Comparison of ENCODE assay signal across 8 cellular contexts in genomic region chr1:44417351-44418021, GRCh38. TPM values are rescaled to one million over a fixed set of nuclear protein-coding genes. Genes with fewer than 3 reads are reported as not detected.
DNase-seq lines count a peak whose midpoint lies in the region; ATAC-seq and TF ChIP-seq lines count a peak whose summit lies in the region.

No MANE protein-coding gene starts in this region.

- TF ChIP-seq CTCF in coronary artery (IDR thresholded peaks at IDR 0.05) (no peak), upper lobe of left lung (IDR thresholded peaks at IDR 0.05) (no peak), RWPE1 (conservative IDR thresholded peaks at IDR 0.05; ENCODE audit: low read depth) (no peak)

- H2BK12ac ChIP-seq in mesenchymal stem cell (ENCODE audit: low read length in 2 of 2) = no peak overlapping the region

- no peak overlapping the region for H2AFZ ChIP-seq in mesenchymal stem cell (ENCODE audit: low read depth, low read length)

- H3K27ac ChIP-seq in coronary artery (no peak overlapping the region), mesenchymal stem cell (ENCODE audit: low read length, poor library complexity, severe bottlenecking) (no peak overlapping the region), upper lobe of left lung (no peak overlapping the region), RWPE1 (no peak overlapping the region)

- DNase-seq in DMS79 (lab: John Stamatoyannopoulos, UW) (peak; percentile 27), NCI-H2029 treated with DMSO at 0.1 percent for 48 hours (lab: John Stamatoyannopoulos, UW) (peak; percentile 85), coronary artery (ENCODE audit: low spot score) (no peak), mesenchymal stem cell (peak; percentile 22), upper lobe of left lung (peak; percentile 32 to 90), RWPE1 (ENCODE audit: low spot score) (no peak), NCI-H2196 treated with DMSO at 0.1 percent for 48 hours (lab: John Stamatoyannopoulos, UW; ENCODE audit: unreplicated experiment) (no peak)

- CTCF ChIA-PET in RWPE1 (lab: Yijun Ruan, JAX) = no interaction called here

- H2BK120ac ChIP-seq in mesenchymal stem cell (ENCODE audit: low read depth, low read length) = no peak overlapping the region

- no peak for TF ChIP-seq EP300 in upper lobe of left lung (IDR thresholded peaks at IDR 0.05)

- H3K4me2 ChIP-seq in mesenchymal stem cell (ENCODE audit: low read length, poor library complexity, severe bottlenecking) = peak overlapping the region; percentile 70

- H4K8ac ChIP-seq in mesenchymal stem cell (ENCODE audit: low read length) = no peak overlapping the region

- H2BK15ac ChIP-seq in mesenchymal stem cell (ENCODE audit: low read depth, poor library complexity, severe bottlenecking) = no peak overlapping the region

- H3K27me3 ChIP-seq in mesenchymal stem cell (ENCODE audit: control insufficient read depth in 1 of 2, insufficient read depth in 1 of 2, low read length in 2 of 2) (peaks cover 93 to 96% of the 10 kb centered on the region in 2 experiments), upper lobe of left lung (peaks cover 0 to 30% (median 12%) of the 10 kb centered on the region in 4 donors)

- ATAC-seq in upper lobe of left lung (ENCODE audit: low FRiP score in 2 of 2) (peak; percentile 49 to 86), GM19324 (IDR thresholded peaks at IDR 0.05; ENCODE audit: low FRiP score, unreplicated experiment) (no peak)

- no peaks in the 10 kb centered on the region for H3K79me1 ChIP-seq in mesenchymal stem cell (replicated peaks; ENCODE audit: low read length, poor library complexity, severe bottlenecking)

- H3K9me3 ChIP-seq in mesenchymal stem cell (ENCODE audit: control insufficient read depth, low read length) (peaks cover 6% of the 10 kb centered on the region), upper lobe of left lung (no peaks in the 10 kb centered on the region)

- H3K4me1 ChIP-seq in mesenchymal stem cell (ENCODE audit: control insufficient read depth, insufficient read depth, low read depth, low read length) (peaks cover 12% of the 10 kb centered on the region), upper lobe of left lung (peaks cover 11 to 16% (median 14%) of the 10 kb centered on the region in 4 donors)

- H2BK5ac ChIP-seq in mesenchymal stem cell (ENCODE audit: low read depth, low read length, poor library complexity, severe bottlenecking) = no peak overlapping the region

- no peak overlapping the region for H4K91ac ChIP-seq in mesenchymal stem cell (ENCODE audit: low read length)

- H3K4ac ChIP-seq in mesenchymal stem cell (ENCODE audit: low read depth in 1 of 2, low read length in 2 of 2) = no peak overlapping the region

- no peak overlapping the region for H3K9ac ChIP-seq in mesenchymal stem cell (ENCODE audit: low read length)

- H3K23ac ChIP-seq in mesenchymal stem cell (ENCODE audit: low read length in 2 of 2) = no peak overlapping the region

- no peak for TF ChIP-seq POLR2A in upper lobe of left lung (IDR thresholded peaks at IDR 0.05)

- POLR2A ChIA-PET in RWPE1 (lab: Yijun Ruan, JAX; ENCODE audit: low non-redundant PET) = no interaction called here

- H3K36me3 ChIP-seq in mesenchymal stem cell (ENCODE audit: control insufficient read depth in 1 of 2, insufficient read depth in 2 of 2, low read depth in 1 of 2, low read length in 2 of 2) (no peaks in the 10 kb centered on the region), upper lobe of left lung (no peaks in the 10 kb centered on the region)

- no peak overlapping the region for H2AK5ac ChIP-seq in mesenchymal stem cell (ENCODE audit: low read length, severe bottlenecking)

- H3K4me3 ChIP-seq in coronary artery = peak overlapping the region; percentile 58
- H3K4me3 ChIP-seq in mesenchymal stem cell (ENCODE audit: insufficient read depth in 1 of 2, low read depth in 1 of 2, low read length in 2 of 2) = peak overlapping the region in 1 of 2 experiments; percentile 58
- H3K4me3 ChIP-seq in upper lobe of left lung = peak overlapping the region in 3 of 4 donors; percentile 24 to 44 (median 40)

- H3K14ac ChIP-seq in mesenchymal stem cell (ENCODE audit: low read length in 2 of 2) = no peak overlapping the region

- no peak overlapping the region for H3K18ac ChIP-seq in mesenchymal stem cell (ENCODE audit: low read depth in 1 of 2, low read length in 2 of 2)

- WGBS in mesenchymal stem cell = 0% methylated on average over 22 of the region's 65 CpGs
- 2 to 8% methylated on average over 16 to 46 of the region's 65 CpGs for WGBS in upper lobe of left lung, 2 donors

RNA-seq across cellular contexts. Expression of gene RNF220, which starts 12.4 kb away (rescaled TPM):
- 54.2 TPM for polyA plus RNA-seq in mesenchymal stem cell (2013, experiment 1 of 2)
- 50.2 TPM for polyA plus RNA-seq in mesenchymal stem cell (2013, experiment 2 of 2)
- total RNA-seq in upper lobe of left lung = 100 to 1,000 TPM in 2 of 6 donors, 10 to 100 TPM in 4; 77.7 to 114 (median 91.1) TPM

Comparison
In these comparisons a context has a peak if more than half of its experiments do, and no peak if none do; other contexts are left out.
1. DNase-seq: peak in DMS79 (single experiment), NCI-H2029 treated with DMSO at 0.1 percent for 48 hours (single experiment), mesenchymal stem cell (single experiment) and upper lobe of left lung (2 of 2); none in coronary artery (single experiment), RWPE1 (single experiment) and NCI-H2196 treated with DMSO at 0.1 percent for 48 hours (single experiment).